In genomic region chr1:245614476-245614875, GRCh38 we compare ENCODE assay signal across 15 cellular contexts.
"Had no signal": no experiment of that assay in that cellular context is flagged by ENCODE, and none has a peak within 500 bp of the region (broad histone marks: within the 10 kb centered on the region; RNA-seq: fewer than 3 reads in every experiment).

No MANE protein-coding gene starts in this region.

- H3K27ac ChIP-seq: brain microvascular endothelial cell, dorsolateral prefrontal cortex, gastrocnemius medialis, lower lobe of right lung, right lobe of liver had no signal

- H3K27ac Mint-ChIP-seq: activated naive CD4-positive, alpha-beta T cell treated with anti-CD3 and anti-CD28 coated beads, Interleukin-2, amount 10 ng/mL, durations not matched to agents 7 days and 5 days; activated T-helper 2 cell treated with anti-CD3 and anti-CD28 coated beads, Interferon-gamma antibody, Interleukin-2, Interleukin-4, amounts not matched to agents 10 μg/mL and 5 μg/mL and 100 μg/mL, durations not matched to agents 14 hours and 24 hours and 36 hours; type B pancreatic cell had no signal

- H3K4me3 Mint-ChIP-seq: activated naive CD4-positive, alpha-beta T cell treated with anti-CD3 and anti-CD28 coated beads, Interleukin-2, amount 10 ng/mL, durations not matched to agents 7 days and 5 days; type B pancreatic cell had no signal

- DNase-seq: activated CD4-positive, alpha-beta T cell treated with anti-CD3 and anti-CD28 coated beads, Interleukin-2, amount 50 U/mL, for 1 hour; activated CD4-positive, CD25-positive, alpha-beta regulatory T cell; activated naive CD4-positive, alpha-beta T cell treated with anti-CD3 and anti-CD28 coated beads, Interleukin-2, amount 10 ng/mL, durations not matched to agents 7 days and 5 days; brain microvascular endothelial cell; dorsolateral prefrontal cortex; gastrocnemius medialis; kidney glomerular epithelial cell; lower lobe of right lung; midbrain; right lobe of liver; stimulated activated CD4-positive, alpha-beta T cell treated with anti-CD3 and anti-CD28 coated beads, Interleukin-2, amount 100 ng/mL, for 24 hours; stimulated activated naive CD4-positive, alpha-beta T cell; T-helper 2 cell had no signal

- H3K36me3 ChIP-seq: brain microvascular endothelial cell, gastrocnemius medialis, lower lobe of right lung, right lobe of liver had no signal

- H3K4me1 ChIP-seq: gastrocnemius medialis, lower lobe of right lung, right lobe of liver had no signal

- H3K4me1 Mint-ChIP-seq: activated naive CD4-positive, alpha-beta T cell treated with anti-CD3 and anti-CD28 coated beads, Interleukin-2, amount 10 ng/mL, durations not matched to agents 7 days and 5 days had no signal

- H3K4me3 ChIP-seq: dorsolateral prefrontal cortex, gastrocnemius medialis, lower lobe of right lung, right lobe of liver had no signal

- ATAC-seq: lower lobe of right lung, right lobe of liver had no signal

- H3K9me3 ChIP-seq: gastrocnemius medialis, lower lobe of right lung, right lobe of liver had no signal

- H3K36me3 Mint-ChIP-seq: activated naive CD4-positive, alpha-beta T cell treated with anti-CD3 and anti-CD28 coated beads, Interleukin-2, amount 10 ng/mL, durations not matched to agents 7 days and 5 days had no signal

- H3K9me3 Mint-ChIP-seq: activated naive CD4-positive, alpha-beta T cell treated with anti-CD3 and anti-CD28 coated beads, Interleukin-2, amount 10 ng/mL, durations not matched to agents 7 days and 5 days; activated T-helper 2 cell treated with anti-CD3 and anti-CD28 coated beads, Interferon-gamma antibody, Interleukin-2, Interleukin-4, amounts not matched to agents 10 μg/mL and 5 μg/mL and 100 μg/mL, durations not matched to agents 14 hours and 24 hours and 36 hours; type B pancreatic cell had no signal

- H3K27me3 ChIP-seq: dorsolateral prefrontal cortex, gastrocnemius medialis, right lobe of liver had no signal
